20 cellular contexts compared by ENCODE assay signal in the genomic region with DNA sequence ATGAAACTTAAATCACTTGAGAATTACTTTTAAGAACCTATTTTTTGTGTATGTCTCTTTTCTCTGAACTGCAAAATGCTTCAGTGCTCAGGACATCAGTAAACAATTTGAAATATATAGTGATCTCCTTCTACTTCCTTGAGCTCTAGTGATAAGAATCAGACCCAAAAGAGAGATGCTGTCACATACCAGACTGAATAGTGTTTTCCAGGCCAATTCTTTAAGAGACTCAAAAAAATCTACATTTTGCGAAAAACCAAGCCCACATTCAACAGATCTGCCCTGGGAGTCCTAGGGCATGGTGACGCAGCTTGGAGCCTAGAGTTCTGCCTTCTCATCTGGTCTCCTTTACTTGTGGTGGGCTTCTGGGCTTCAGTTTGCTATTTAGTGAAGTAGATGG.
"Had no signal": no experiment of that assay in that cellular context is flagged by ENCODE, and none has a peak within 500 bp of the region (broad histone marks: within the 10 kb centered on the region; RNA-seq: fewer than 3 reads in every experiment).

No MANE protein-coding gene starts in this region.

- H3K36me3 Mint-ChIP-seq: memory B cell; naive thymus-derived CD4-positive, alpha-beta T cell had no signal

- H3K27ac ChIP-seq: colonic mucosa, heart left ventricle, left ventricle myocardium inferior, lower lobe of right lung, parathyroid adenoma, upper lobe of left lung, uterus had no signal

- H2AFZ ChIP-seq: parathyroid adenoma had no signal

- H3K9me3 ChIP-seq: colonic mucosa, heart left ventricle, left ventricle myocardium inferior, lower lobe of right lung, upper lobe of left lung, uterus had no signal

- H3K4me3 ChIP-seq: colonic mucosa, heart left ventricle, left ventricle myocardium inferior, lower lobe of right lung, upper lobe of left lung, uterus had no signal

- H3K36me3 ChIP-seq: colonic mucosa, heart left ventricle, left ventricle myocardium inferior, lower lobe of right lung, upper lobe of left lung, uterus had no signal

- DNase-seq: colonic mucosa; dermis blood vessel endothelial cell; effector CD8-positive, alpha-beta T cell; foreskin melanocyte; heart left ventricle; hypothalamus; kidney; left cardiac atrium; left ventricle myocardium inferior; lower lobe of right lung; naive thymus-derived CD4-positive, alpha-beta T cell; nephron progenitor cell; small intestine; stimulated activated CD4-positive, alpha-beta T cell treated with anti-CD3 and anti-CD28 coated beads, Interleukin-2, amount 100 ng/mL, for 48 hours; stimulated activated naive CD4-positive, alpha-beta T cell treated with Interleukin-2 at 50 U/mL for 16 hours; upper lobe of left lung; uterus had no signal

- ATAC-seq: heart left ventricle; lower lobe of right lung; naive thymus-derived CD4-positive, alpha-beta T cell; sciatic nerve had no signal

- H3K27me3 ChIP-seq: colonic mucosa, heart left ventricle, upper lobe of left lung, uterus had no signal

- FAIRE-seq: kidney, small intestine had no signal

- H3K4me3 Mint-ChIP-seq: memory B cell; naive thymus-derived CD4-positive, alpha-beta T cell; nephron progenitor cell had no signal

- H3K9me3 Mint-ChIP-seq: nephron progenitor cell had no signal

- H3K27me3 Mint-ChIP-seq: memory B cell; naive thymus-derived CD4-positive, alpha-beta T cell had no signal

- H3K4me1 ChIP-seq: colonic mucosa, heart left ventricle, left ventricle myocardium inferior, lower lobe of right lung, parathyroid adenoma, upper lobe of left lung, uterus had no signal

- H3K4me1 Mint-ChIP-seq: memory B cell; naive thymus-derived CD4-positive, alpha-beta T cell; nephron progenitor cell had no signal

- H3K79me2 ChIP-seq: parathyroid adenoma had no signal

- H3K27ac Mint-ChIP-seq: memory B cell; naive thymus-derived CD4-positive, alpha-beta T cell; nephron progenitor cell had no signal

- H3K9ac ChIP-seq: parathyroid adenoma had no signal
